10 cellular contexts compared by ENCODE assay signal in the genomic region with DNA sequence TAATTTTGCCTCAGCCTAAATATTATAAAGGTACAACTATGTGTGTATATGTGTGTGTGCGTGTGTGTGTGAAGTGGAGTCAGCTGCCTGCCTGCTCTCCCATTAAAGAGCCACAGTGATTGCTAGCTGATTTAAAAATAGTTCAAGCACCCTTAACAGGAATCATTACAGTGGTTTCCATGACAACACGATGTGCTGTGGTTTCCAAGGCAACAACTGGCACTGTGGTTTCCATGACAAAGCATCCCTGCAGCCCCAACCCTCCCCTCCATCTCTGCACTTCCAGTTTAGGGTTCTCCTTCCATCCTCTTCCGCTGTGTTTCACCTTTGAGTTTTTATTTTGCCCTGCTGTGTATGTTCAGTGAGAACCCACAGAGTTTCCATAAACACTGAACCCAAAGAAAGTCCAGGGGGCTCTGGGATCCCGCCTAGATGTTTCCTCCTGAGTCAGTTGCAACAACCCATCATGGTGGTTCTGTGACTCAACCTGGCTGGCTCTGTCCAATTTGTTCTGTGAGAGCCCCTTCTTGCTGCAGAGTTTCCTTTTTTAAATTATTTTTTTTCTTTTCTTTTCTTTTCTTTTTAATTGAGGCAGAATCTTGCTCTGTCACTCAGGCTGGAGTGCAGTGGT. TPM values are rescaled to one million over a fixed set of nuclear protein-coding genes. Genes with fewer than 3 reads are reported as not detected.
A peak's percentile ranks its signal among the peaks of the same experiment; 100 is the strongest.
DNase-seq lines count a peak whose midpoint lies in the region; ATAC-seq lines count a peak whose summit lies in the region.
"Had no signal": no experiment of that assay in that cellular context is flagged by ENCODE, and none has a peak within 500 bp of the region (broad histone marks: within the 10 kb centered on the region; RNA-seq: fewer than 3 reads in every experiment).

No MANE protein-coding gene starts in this region.

- peak; percentile 36 to 46 for ATAC-seq in activated CD4-positive, CD25-positive, alpha-beta regulatory T cell treated with anti-CD3 and anti-CD28 coated beads, Interleukin-2, amount 50 U/mL, for 24 hours
- ATAC-seq in Right ventricle myocardium superior (ENCODE audit: poor library complexity), result no peak

- no peak for DNase-seq in activated CD4-positive, CD25-positive, alpha-beta regulatory T cell treated with anti-CD3 and anti-CD28 coated beads, Interleukin-2, amount 50 U/mL, for 72 hours
- DNase-seq in NCI-H2227 (lab: John Stamatoyannopoulos, UW; ENCODE audit: unreplicated experiment) (peak; percentile 94), posterior cingulate gyrus (peak in 8 of 10 donors; percentile 40 to 94 (median 74)), NCI-H526 treated with DMSO at 0.1 percent for 48 hours (lab: John Stamatoyannopoulos, UW) (no peak), EL (no peak), Right ventricle myocardium superior (no peak)
- peak; percentile 31 for DNase-seq in central memory CD4-positive, alpha-beta T cell

- intact Hi-C loops in posterior cingulate gyrus (cut with DNase I), result no loop called here
- intact Hi-C loops in Right ventricle myocardium superior (cut with DNase I), result no loop called here

RNA-seq across cellular contexts. Expression of a gene that starts 7.1 kb away (rescaled TPM):
- total RNA-seq in Right ventricle myocardium superior, result 7.3 TPM
- total RNA-seq: CD4-positive, CD25-positive, alpha-beta regulatory T cell; NCI-H460 had no signal

RNA-seq across cellular contexts. Expression of a gene that starts 17.2 kb away (rescaled TPM):
- 0.65 TPM for total RNA-seq in Right ventricle myocardium superior
- total RNA-seq: CD4-positive, CD25-positive, alpha-beta regulatory T cell; NCI-H460 had no signal

RNA-seq across cellular contexts. Expression of a gene that starts 49.7 kb away (rescaled TPM):
- total RNA-seq in Right ventricle myocardium superior, result not detected
- total RNA-seq: CD4-positive, CD25-positive, alpha-beta regulatory T cell; NCI-H460 had no signal

Comparison
In these comparisons a context has a peak if more than half of its experiments do, and no peak if none do; other contexts are left out.
1. DNase-seq: peak in NCI-H2227 (single experiment), central memory CD4-positive, alpha-beta T cell (single experiment) and posterior cingulate gyrus (8 of 10); none in activated CD4-positive, CD25-positive, alpha-beta regulatory T cell treated with anti-CD3 and anti-CD28 coated beads, Interleukin-2, amount 50 U/mL, for 72 hours (single experiment), NCI-H526 treated with DMSO at 0.1 percent for 48 hours (single experiment), EL (single experiment) and Right ventricle myocardium superior (single experiment).